ENCODE assay signal across 7 cellular contexts in the genomic region with DNA sequence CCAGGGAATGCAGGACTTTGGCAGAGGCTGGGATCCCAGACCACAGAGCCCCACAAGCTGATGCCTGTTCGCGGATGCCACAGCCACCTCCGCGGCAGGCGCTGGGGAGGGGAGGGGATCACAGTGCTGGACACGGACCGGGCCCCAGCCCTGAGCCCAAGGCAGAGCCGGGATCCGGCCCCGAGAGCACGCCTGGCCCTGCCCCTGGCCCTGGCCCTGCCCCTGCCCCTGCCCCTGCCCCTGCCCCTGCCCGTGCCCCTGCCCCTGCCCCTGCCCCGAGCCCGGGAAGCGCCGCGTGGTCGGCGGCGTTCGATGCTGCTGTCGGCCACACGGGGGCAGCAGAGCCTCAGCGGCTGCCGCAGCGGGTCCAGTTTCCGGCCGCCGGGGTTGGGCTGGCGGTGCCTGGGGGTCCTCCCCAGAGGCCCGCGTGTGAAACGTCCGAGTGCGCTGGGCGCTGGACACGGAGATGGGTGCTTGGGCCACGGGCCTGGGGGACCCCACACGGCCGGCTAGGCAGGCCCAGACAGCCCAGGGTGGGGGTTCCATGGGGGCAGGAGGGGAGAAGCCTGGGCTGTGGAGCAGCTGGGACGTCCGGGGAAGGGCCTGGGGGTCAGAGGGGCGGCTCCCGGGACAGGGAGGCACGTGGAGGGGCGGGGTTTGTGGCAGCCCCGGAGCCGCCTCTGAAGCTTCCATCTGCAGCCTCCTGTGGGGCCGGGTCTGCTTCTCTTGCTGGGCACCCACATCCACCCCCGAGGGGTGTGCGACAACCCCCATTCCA.
DNase-seq lines count a peak whose midpoint lies in the region; ATAC-seq and FAIRE-seq lines count a peak whose summit lies in the region.
"Not testable (repeated sequence)": the region's sequence is repeated elsewhere in the genome, so short reads cannot be mapped to it uniquely, and the experiment has no call there.

No MANE protein-coding gene starts in this region.

- not testable (repeated sequence) for H3K4me3 Mint-ChIP-seq in activated naive CD8-positive, alpha-beta T cell treated with anti-CD3 and anti-CD28 coated beads for 36 hours
- peak overlapping the region; percentile 49 for H3K4me3 Mint-ChIP-seq in memory B cell

- H3K36me3 Mint-ChIP-seq in activated naive CD8-positive, alpha-beta T cell treated with anti-CD3 and anti-CD28 coated beads for 36 hours; memory B cell: not testable (repeated sequence)

- H3K27ac Mint-ChIP-seq in activated naive CD8-positive, alpha-beta T cell treated with anti-CD3 and anti-CD28 coated beads for 36 hours; memory B cell: not testable (repeated sequence)

- not testable (repeated sequence) for H3K27me3 Mint-ChIP-seq in activated naive CD8-positive, alpha-beta T cell treated with anti-CD3 and anti-CD28 coated beads for 36 hours; memory B cell

- not testable (repeated sequence) for DNase-seq in GM18507 (ENCODE audit: extremely low spot score, insufficient read length, low read depth)
- DNase-seq in activated naive CD8-positive, alpha-beta T cell treated with anti-CD3 and anti-CD28 coated beads for 36 hours = peak; percentile 37
- DNase-seq in memory B cell (ENCODE audit: low spot score in 2 of 2) = peak; percentile 46 to 65

- peak; percentile 24 for FAIRE-seq in GM18507 (lab: Jason Lieb, UNC)

- not testable (repeated sequence) for H3K4me1 Mint-ChIP-seq in activated naive CD8-positive, alpha-beta T cell treated with anti-CD3 and anti-CD28 coated beads for 36 hours
- peaks cover 27% of the 10 kb centered on the region for H3K4me1 Mint-ChIP-seq in memory B cell

- not testable (repeated sequence) for H3K9me3 Mint-ChIP-seq in activated naive CD8-positive, alpha-beta T cell treated with anti-CD3 and anti-CD28 coated beads for 36 hours; memory B cell

- ATAC-seq in GM21381 (IDR thresholded peaks at IDR 0.05; ENCODE audit: unreplicated experiment) (peak; percentile 58), HG02938 (IDR thresholded peaks at IDR 0.05; ENCODE audit: unreplicated experiment) (peak; percentile 55), HG03520 (IDR thresholded peaks at IDR 0.05; ENCODE audit: unreplicated experiment) (peak; percentile 40), memory B cell (ENCODE audit: low read depth) (peak; percentile 67)
- peak; percentile 65 to 66 for ATAC-seq in activated CD4-positive, CD25-positive, alpha-beta regulatory T cell treated with anti-CD3 and anti-CD28 coated beads, Interleukin-2, amount 50 U/mL, for 24 hours
